ENCODE assay signal across 8 cellular contexts in the genomic region with DNA sequence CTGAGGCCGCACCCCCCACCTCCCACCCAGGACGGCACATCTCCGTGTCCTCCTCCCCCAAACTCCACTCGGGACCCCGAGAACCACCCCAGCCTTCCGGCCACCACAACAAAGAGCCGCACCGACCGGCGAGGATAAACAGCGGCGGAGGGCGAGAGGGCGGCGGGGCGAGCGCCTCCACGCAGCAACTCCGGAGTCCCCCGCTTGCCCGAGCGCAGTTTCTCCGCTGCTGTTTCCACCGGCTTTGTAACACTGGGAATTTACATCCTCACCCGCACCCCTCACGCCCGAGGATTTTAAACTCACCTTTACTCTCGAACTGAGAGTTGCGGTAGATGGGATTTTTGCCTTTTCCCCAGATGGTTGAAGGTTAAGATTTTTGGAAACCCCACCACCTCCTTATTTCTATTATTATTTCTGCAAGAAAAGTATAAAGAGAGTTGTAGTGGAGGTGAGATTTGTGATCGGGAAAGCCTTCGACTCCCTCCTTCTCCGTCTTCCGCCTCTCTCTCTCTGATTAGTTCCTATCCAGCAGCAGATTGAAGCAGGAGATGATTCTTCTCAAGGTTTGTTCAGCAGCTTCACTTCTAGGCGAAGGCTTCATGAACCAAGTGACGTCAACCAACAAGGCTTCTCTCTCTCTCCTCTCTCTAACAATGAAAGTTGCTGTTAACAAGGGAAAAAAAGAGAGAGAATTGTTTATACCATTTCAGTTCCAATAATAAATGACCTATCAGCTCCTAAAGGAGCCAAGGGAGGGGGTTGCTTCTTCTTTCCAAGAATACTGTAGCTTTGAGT. TPM values are rescaled to one million over a fixed set of nuclear protein-coding genes. Genes with fewer than 3 reads are reported as not detected.
DNase-seq lines count a peak whose midpoint lies in the region; TF ChIP-seq lines count a peak whose summit lies in the region.

A gene with protein sequence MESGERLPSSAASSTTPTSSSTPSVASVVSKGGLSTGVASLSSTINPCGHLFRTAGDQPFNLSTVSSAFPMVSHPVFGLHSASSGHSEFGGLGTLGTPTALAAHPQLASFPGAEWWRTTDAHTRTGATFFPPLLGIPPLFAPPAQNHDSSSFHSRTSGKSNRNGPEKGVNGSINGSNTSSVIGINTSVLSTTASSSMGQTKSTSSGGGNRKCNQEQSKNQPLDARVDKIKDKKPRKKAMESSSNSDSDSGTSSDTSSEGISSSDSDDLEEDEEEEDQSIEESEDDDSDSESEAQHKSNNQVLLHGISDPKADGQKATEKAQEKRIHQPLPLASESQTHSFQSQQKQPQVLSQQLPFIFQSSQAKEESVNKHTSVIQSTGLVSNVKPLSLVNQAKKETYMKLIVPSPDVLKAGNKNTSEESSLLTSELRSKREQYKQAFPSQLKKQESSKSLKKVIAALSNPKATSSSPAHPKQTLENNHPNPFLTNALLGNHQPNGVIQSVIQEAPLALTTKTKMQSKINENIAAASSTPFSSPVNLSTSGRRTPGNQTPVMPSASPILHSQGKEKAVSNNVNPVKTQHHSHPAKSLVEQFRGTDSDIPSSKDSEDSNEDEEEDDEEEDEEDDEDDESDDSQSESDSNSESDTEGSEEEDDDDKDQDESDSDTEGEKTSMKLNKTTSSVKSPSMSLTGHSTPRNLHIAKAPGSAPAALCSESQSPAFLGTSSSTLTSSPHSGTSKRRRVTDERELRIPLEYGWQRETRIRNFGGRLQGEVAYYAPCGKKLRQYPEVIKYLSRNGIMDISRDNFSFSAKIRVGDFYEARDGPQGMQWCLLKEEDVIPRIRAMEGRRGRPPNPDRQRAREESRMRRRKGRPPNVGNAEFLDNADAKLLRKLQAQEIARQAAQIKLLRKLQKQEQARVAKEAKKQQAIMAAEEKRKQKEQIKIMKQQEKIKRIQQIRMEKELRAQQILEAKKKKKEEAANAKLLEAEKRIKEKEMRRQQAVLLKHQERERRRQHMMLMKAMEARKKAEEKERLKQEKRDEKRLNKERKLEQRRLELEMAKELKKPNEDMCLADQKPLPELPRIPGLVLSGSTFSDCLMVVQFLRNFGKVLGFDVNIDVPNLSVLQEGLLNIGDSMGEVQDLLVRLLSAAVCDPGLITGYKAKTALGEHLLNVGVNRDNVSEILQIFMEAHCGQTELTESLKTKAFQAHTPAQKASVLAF (N-terminal part only) (minus strand): TSS at position 613 of the 798 bp plus-strand sequence. CDS start 137,829 bp downstream, outside the sequence.

- H3K27ac ChIP-seq in SK-N-MC (peak within 1 kb of the TSS; percentile 98), breast epithelium (peak within 1 kb of the TSS; percentile 99), iPS DF 6.9 (ENCODE audit: low read length) (peak within 1 kb of the TSS; percentile 54)

- peak; percentile 56 for DNase-seq in GOT3 (lab: John Stamatoyannopoulos, UW)
- peak; percentile 79 for DNase-seq in LHCN-M2 (ENCODE audit: low read depth)
- no peak for DNase-seq in SK-N-MC (ENCODE audit: low read depth, low spot score)
- DNase-seq in breast epithelium (ENCODE audit: low spot score in 2 of 2): peak in 1 of 2 donors; percentile 35
- DNase-seq in iPS DF 6.9 (ENCODE audit: low read depth, low spot score): no peak
- DNase-seq in pulmonary artery endothelial cell (ENCODE audit: low read depth, low spot score): peak; percentile 64
- DNase-seq in NK-92 (lab: John Stamatoyannopoulos, UW; ENCODE audit: unreplicated experiment): no peak

- no CpG with 5 or more reads among the region's 35 CpGs for WGBS in iPS DF 6.9 (ENCODE audit: insufficient coverage, insufficient read length)

- H3K4me3 ChIP-seq in GM08714 (ENCODE audit: low read length) (peak within 1 kb of the TSS; percentile 78), SK-N-MC (peak within 1 kb of the TSS; percentile 93), breast epithelium (peak within 1 kb of the TSS; percentile 75 to 91 (median 82)), iPS DF 6.9 (ENCODE audit: low read length) (peak within 1 kb of the TSS; percentile 86)

- intact Hi-C loops in breast epithelium (cut with DNase I; ENCODE audit: low total_unique reads): no loop called here

- H3K4me1 ChIP-seq in breast epithelium (no peaks in the 10 kb centered on the region), iPS DF 6.9 (ENCODE audit: control insufficient read depth, insufficient read depth, low read length) (no peaks in the 10 kb centered on the region)

- H3K27me3 ChIP-seq in breast epithelium (no peaks in the 10 kb centered on the region), iPS DF 6.9 (ENCODE audit: control insufficient read depth, insufficient read depth, low read length) (no peaks in the 10 kb centered on the region)

- H3K36me3 ChIP-seq in SK-N-MC (ENCODE audit: insufficient read depth, low read length) (no peaks in the 10 kb centered on the region), breast epithelium (no peaks in the 10 kb centered on the region), iPS DF 6.9 (ENCODE audit: control insufficient read depth, insufficient read depth, low read length) (no peaks in the 10 kb centered on the region)

- TF ChIP-seq CTCF in breast epithelium (IDR thresholded peaks at IDR 0.05): no peak

- H3K9ac ChIP-seq in SK-N-MC (ENCODE audit: insufficient read length): peak within 1 kb of the TSS; percentile 99

- TF ChIP-seq POLR2A in breast epithelium (IDR thresholded peaks at IDR 0.05): peak; percentile 26

- H3K9me3 ChIP-seq in SK-N-MC (ENCODE audit: low read depth, low read length): no peaks in the 10 kb centered on the region
- H3K9me3 ChIP-seq in breast epithelium: no peaks in the 10 kb centered on the region
- H3K9me3 ChIP-seq in iPS DF 6.9 (ENCODE audit: control insufficient read depth, insufficient read depth, low read length): no peaks in the 10 kb centered on the region

RNA-seq across cellular contexts. Expression of the gene that starts here (rescaled TPM):
- total RNA-seq in LHCN-M2 (2014; rRNA removed): 28.1 and 37.4 TPM in 2 replicates
- 6.9 TPM for polyA plus RNA-seq in LHCN-M2 (2012)
- total RNA-seq in breast epithelium: 100 to 1,000 TPM in 2 of 3 donors, 10 to 100 TPM in 1; 86.1 to 250 (median 143) TPM
- 76.6 and 81.9 TPM in 2 replicates for total RNA-seq in pulmonary artery endothelial cell

Comparison
In these comparisons a context has a peak if more than half of its experiments do, and no peak if none do; other contexts are left out.
1. DNase-seq: peak in GOT3 (single experiment), LHCN-M2 (single experiment) and pulmonary artery endothelial cell (single experiment); none in SK-N-MC (single experiment), iPS DF 6.9 (single experiment) and NK-92 (single experiment).
2. Peak in every context shown above with its lines, with median percentiles within 50 percentile points of each other: H3K4me3 ChIP-seq and H3K27ac ChIP-seq.